10 cellular contexts compared by ENCODE assay signal in genomic region chr6:40972190-40972589, GRCh38.
"Had no signal": no experiment of that assay in that cellular context is flagged by ENCODE, and none has a peak within 500 bp of the region (broad histone marks: within the 10 kb centered on the region; RNA-seq: fewer than 3 reads in every experiment).

No MANE protein-coding gene starts in this region.

- H3K9me3 ChIP-seq: HAP-1 had no signal

- H3K4me2 ChIP-seq: GM23338 had no signal

- H2AFZ ChIP-seq: GM23248, GM23338 had no signal

- H3K4me3 ChIP-seq: GM23248, GM23338, HAP-1 had no signal

- H3K27ac ChIP-seq: GM23248 had no signal

- H3K9ac ChIP-seq: GM23248 had no signal

- ATAC-seq: GM23338, HCT116 had no signal

- FAIRE-seq: H54 had no signal

- H3K4me1 ChIP-seq: HAP-1 had no signal

- H3K36me3 ChIP-seq: HAP-1 had no signal

- DNase-seq: GM23248, GOT3, H7, H9, HCEC 1CT, HFFc6 had no signal
